Comparison of ENCODE assay signal across 22 cellular contexts in the genomic region with DNA sequence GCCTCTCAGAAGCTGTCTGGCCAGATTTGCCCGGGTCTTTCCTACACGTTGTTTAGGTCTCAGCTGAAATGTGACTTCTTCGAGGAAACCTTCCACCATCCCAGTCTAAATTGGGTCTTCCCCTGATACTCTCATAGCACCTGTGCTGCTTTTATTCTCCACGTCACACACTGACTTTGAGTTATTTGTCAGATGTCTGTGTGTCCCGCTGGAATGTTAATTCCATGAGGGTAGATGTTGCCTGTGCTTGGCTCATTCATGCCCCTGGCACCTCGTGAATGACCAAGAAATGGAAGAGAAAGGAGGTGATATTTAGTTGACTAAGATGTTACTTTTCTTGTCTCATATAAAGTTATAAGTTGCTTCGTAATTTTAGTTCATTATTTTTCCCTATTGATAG.
"Had no signal": no experiment of that assay in that cellular context is flagged by ENCODE, and none has a peak within 500 bp of the region (broad histone marks: within the 10 kb centered on the region; RNA-seq: fewer than 3 reads in every experiment).

No MANE protein-coding gene starts in this region.

- H3K27ac Mint-ChIP-seq: activated CD4-positive, alpha-beta memory T cell treated with anti-CD3 and anti-CD28 coated beads for 36 hours; activated CD4-positive, alpha-beta T cell treated with anti-CD3 and anti-CD28 coated beads, Interleukin-2, amount 10 ng/mL, durations not matched to agents 24 days and 14 days; activated naive CD4-positive, alpha-beta T cell treated with anti-CD3 and anti-CD28 coated beads for 36 hours; activated naive CD8-positive, alpha-beta T cell; T-helper 1 cell treated with Interleukin-12 subunit alpha and Interleukin-12 subunit beta and Interleukin-4 antibody, amounts not matched to agents 30 μg/mL and 1 μg/mL, for 36 hours had no signal

- H3K9me3 Mint-ChIP-seq: activated CD4-positive, alpha-beta memory T cell treated with anti-CD3 and anti-CD28 coated beads for 36 hours; activated CD4-positive, alpha-beta T cell treated with anti-CD3 and anti-CD28 coated beads, Interleukin-2, amount 10 ng/mL, durations not matched to agents 24 days and 14 days; activated naive CD4-positive, alpha-beta T cell treated with anti-CD3 and anti-CD28 coated beads for 36 hours; activated T-cell treated with anti-CD3 and anti-CD28 coated beads, Interleukin-2, amount 50 U/mL, for 4 hours; brain; T-helper 1 cell treated with Interleukin-12 subunit alpha and Interleukin-12 subunit beta and Interleukin-4 antibody, amounts not matched to agents 30 μg/mL and 1 μg/mL, for 36 hours had no signal

- FAIRE-seq: astrocyte, RCC 7860 had no signal

- H3K36me3 Mint-ChIP-seq: activated CD4-positive, alpha-beta memory T cell treated with anti-CD3 and anti-CD28 coated beads for 36 hours had no signal

- DNase-seq: activated CD4-positive, alpha-beta memory T cell treated with anti-CD3 and anti-CD28 coated beads for 36 hours; activated CD4-positive, alpha-beta T cell treated with anti-CD3 and anti-CD28 coated beads, Interleukin-2, amount 10 ng/mL, durations not matched to agents 24 days and 14 days; activated CD4-positive, CD25-positive, alpha-beta regulatory T cell treated with anti-CD3 and anti-CD28 coated beads, Interleukin-2, amount 50 U/mL, for 72 hours; activated CD8-positive, alpha-beta memory T cell treated with anti-CD3 and anti-CD28 coated beads for 24 hours; activated gamma-delta T cell; activated naive CD4-positive, alpha-beta T cell treated with anti-CD3 and anti-CD28 coated beads for 36 hours; activated T-cell treated with anti-CD3 and anti-CD28 coated beads, Interleukin-2, amount 50 U/mL, for 4 hours; amygdala; MM.1S; NCI-H1105; NCI-H1436; NCI-H1694 treated with DMSO at 0.1 percent for 48 hours; NCI-H2081; NCI-H510A treated with DMSO at 0.1 percent for 48 hours; NCI-H69; NK-92 treated with Interleukin-12 subunit alpha and Interleukin-12 subunit beta, amount 100 ng/mL, for 24 hours; OCI-M1 had no signal

- H3K4me3 Mint-ChIP-seq: activated CD4-positive, alpha-beta memory T cell treated with anti-CD3 and anti-CD28 coated beads for 36 hours; activated CD4-positive, alpha-beta T cell treated with anti-CD3 and anti-CD28 coated beads, Interleukin-2, amount 10 ng/mL, durations not matched to agents 24 days and 14 days; activated naive CD4-positive, alpha-beta T cell treated with anti-CD3 and anti-CD28 coated beads for 36 hours; activated naive CD8-positive, alpha-beta T cell; activated T-cell treated with anti-CD3 and anti-CD28 coated beads, Interleukin-2, amount 50 U/mL, for 4 hours; brain; T-helper 1 cell treated with Interleukin-12 subunit alpha and Interleukin-12 subunit beta and Interleukin-4 antibody, amounts not matched to agents 30 μg/mL and 1 μg/mL, for 36 hours had no signal

- H3K27me3 Mint-ChIP-seq: activated CD4-positive, alpha-beta memory T cell treated with anti-CD3 and anti-CD28 coated beads for 36 hours; activated CD4-positive, alpha-beta T cell treated with anti-CD3 and anti-CD28 coated beads, Interleukin-2, amount 10 ng/mL, durations not matched to agents 24 days and 14 days; activated naive CD8-positive, alpha-beta T cell; brain had no signal

- ATAC-seq: activated T-cell treated with anti-CD3 and anti-CD28 coated beads, Interleukin-2, amount 50 U/mL, for 4 hours had no signal
